In genomic region chr11:130675917-130676316, GRCh38 we compare ENCODE assay signal across 17 cellular contexts.
A peak's percentile ranks its signal among the peaks of the same experiment; 100 is the strongest.
DNase-seq lines count a peak whose midpoint lies in the region; ATAC-seq and TF ChIP-seq lines count a peak whose summit lies in the region.
"Had no signal": no experiment of that assay in that cellular context is flagged by ENCODE, and none has a peak within 500 bp of the region (broad histone marks: within the 10 kb centered on the region; RNA-seq: fewer than 3 reads in every experiment).

No MANE protein-coding gene starts in this region.

- no peak overlapping the region for H2BK120ac ChIP-seq in H9 (ENCODE audit: low read depth, low read length, poor library complexity, severe bottlenecking)

- peak overlapping the region; percentile 76 for H3K27ac ChIP-seq in muscle layer of colon (ENCODE audit: low read depth, low read length)
- H3K27ac ChIP-seq in thoracic aorta = peak overlapping the region; percentile 92 to 96
- no peak overlapping the region for H3K27ac ChIP-seq in H9 (ENCODE audit: insufficient read length, low read depth, low read length)

- no peak overlapping the region for H3K56ac ChIP-seq in H9 (ENCODE audit: insufficient read length, low read depth, low read length)

- no CpG with 5 or more reads among the region's 1 CpG for WGBS in H9 (ENCODE audit: extremely low coverage, insufficient read length, low lambda C conversion rate)

- H3K18ac ChIP-seq in H9 (ENCODE audit: insufficient read length, low read depth, low read length) = no peak overlapping the region

- no peak overlapping the region for H3K23ac ChIP-seq in H9 (ENCODE audit: insufficient read length, low read depth, low read length)

- H3K4me2 ChIP-seq in H9 (ENCODE audit: insufficient read depth, insufficient read length, low read length) = no peak overlapping the region

- H3K9me3 ChIP-seq in muscle layer of colon (ENCODE audit: low read length) = no peaks in the 10 kb centered on the region
- peaks cover 21% of the 10 kb centered on the region for H3K9me3 ChIP-seq in thoracic aorta
- peaks cover 10% of the 10 kb centered on the region for H3K9me3 ChIP-seq in H9 (ENCODE audit: control insufficient read depth, low read depth, low read length)

- H3K9ac ChIP-seq in muscle layer of colon (ENCODE audit: low read length) (no peak overlapping the region), H9 (ENCODE audit: extremely low read depth, insufficient read length, low read length) (no peak overlapping the region)

- H3K9me3 Mint-ChIP-seq in H9 = peaks cover 25 to 28% of the 10 kb centered on the region in 2 experiments

- no peak overlapping the region for H3K14ac ChIP-seq in H9 (ENCODE audit: insufficient read depth, low read length)

- H3K36me3 ChIP-seq in muscle layer of colon (ENCODE audit: insufficient read depth, low read length) (no peaks in the 10 kb centered on the region), thoracic aorta (no peaks in the 10 kb centered on the region)

- no peak overlapping the region for H4K91ac ChIP-seq in H9 (ENCODE audit: insufficient read length, low read depth, low read length)

- H4K20me1 ChIP-seq in H9 (ENCODE audit: control insufficient read depth, insufficient read depth, insufficient read length) = no peaks in the 10 kb centered on the region

- H3K27me3 ChIP-seq in muscle layer of colon (ENCODE audit: control insufficient read depth in 1 of 2, insufficient read depth in 2 of 2, low read length in 2 of 2) (no peaks in the 10 kb centered on the region), thoracic aorta (replicated peaks; ENCODE audit: insufficient read depth) (no peaks in the 10 kb centered on the region), H9 (ENCODE audit: insufficient read depth, low read length) (no peaks in the 10 kb centered on the region)

- H2BK15ac ChIP-seq in H9 (ENCODE audit: low read depth, low read length) = no peak overlapping the region

- H2BK12ac ChIP-seq in H9 (ENCODE audit: insufficient read length, low read depth, low read length) = no peak overlapping the region

- peaks cover 0 to 23% (median 10%) of the 10 kb centered on the region in 3 experiments; a peak in 6 of 7 replicates for H3K36me3 Mint-ChIP-seq in H9 (ENCODE audit: insufficient read depth in 1 of 3, low read depth in 3 of 3)
- H3K36me3 Mint-ChIP-seq: activated CD8-positive, alpha-beta memory T cell treated with anti-CD3 and anti-CD28 coated beads, Interleukin-2, amount 10 ng/mL, durations not matched to agents 7 days and 5 days; stimulated activated memory B cell treated with anti-CD40 and anti-IgM and Interleukin-4, amounts not matched to agents 10 μg/mL and 1 μg/mL and 100 μg/mL, for 72 hours had no signal

- no peak overlapping the region for H3K4me3 Mint-ChIP-seq in H9
- H3K4me3 Mint-ChIP-seq: activated B cell treated with CpG ODN at 0.5 μM for 24 hours; activated CD8-positive, alpha-beta memory T cell treated with anti-CD3 and anti-CD28 coated beads, Interleukin-2, amount 10 ng/mL, durations not matched to agents 7 days and 5 days; stimulated activated memory B cell treated with anti-CD40 and anti-IgM and Interleukin-4, amounts not matched to agents 10 μg/mL and 1 μg/mL and 100 μg/mL, for 72 hours; T-helper 17 cell had no signal

- no peak overlapping the region for H3K27ac Mint-ChIP-seq in H9
- H3K27ac Mint-ChIP-seq: activated B cell treated with CpG ODN at 0.5 μM for 24 hours; activated CD8-positive, alpha-beta memory T cell treated with anti-CD3 and anti-CD28 coated beads, Interleukin-2, amount 10 ng/mL, durations not matched to agents 7 days and 5 days; stimulated activated memory B cell treated with anti-CD40 and anti-IgM and Interleukin-4, amounts not matched to agents 10 μg/mL and 1 μg/mL and 100 μg/mL, for 72 hours; T-helper 17 cell had no signal

- no peaks in the 10 kb centered on the region for H3K79me1 ChIP-seq in H9 (ENCODE audit: insufficient read depth, low read depth, low read length, poor library complexity, severe bottlenecking)

- H3K4me1 Mint-ChIP-seq in H9 = peaks cover 17% of the 10 kb centered on the region in 2 experiments
- H3K4me1 Mint-ChIP-seq: activated B cell treated with CpG ODN at 0.5 μM for 24 hours; activated CD8-positive, alpha-beta memory T cell treated with anti-CD3 and anti-CD28 coated beads, Interleukin-2, amount 10 ng/mL, durations not matched to agents 7 days and 5 days; stimulated activated memory B cell treated with anti-CD40 and anti-IgM and Interleukin-4, amounts not matched to agents 10 μg/mL and 1 μg/mL and 100 μg/mL, for 72 hours; T-helper 17 cell had no signal

- H4K8ac ChIP-seq in H9 (replicated peaks; ENCODE audit: insufficient read length, low read depth, low read length) = no peak overlapping the region

- in situ Hi-C loops in KBM-7 (cut with MboI; ENCODE audit: low pct_unique_long_range_greater_than_20kb, low sequenced_read_pairs) = no loop called here

- H4K5ac ChIP-seq in H9 (ENCODE audit: insufficient read length, low read depth, low read length) = no peak overlapping the region

- no peaks in the 10 kb centered on the region for H3K23me2 ChIP-seq in H9 (ENCODE audit: insufficient read length, low read depth, low read length, poor library complexity, severe bottlenecking)

- H3K4me3 ChIP-seq in muscle layer of colon (ENCODE audit: low read depth in 1 of 2, low read length in 2 of 2) (no peak overlapping the region), thoracic aorta (peak overlapping the region; percentile 59)

- no peak overlapping the region for H2AK5ac ChIP-seq in H9 (ENCODE audit: insufficient read length, low read length)

- H2AFZ ChIP-seq in H9 (ENCODE audit: low read length) = no peak overlapping the region

- no peak overlapping the region for H3T11ph ChIP-seq in H9 (ENCODE audit: low read length)

- H2BK20ac ChIP-seq in H9 (ENCODE audit: low read depth, low read length, poor library complexity, severe bottlenecking) = no peak overlapping the region

- ATAC-seq in thoracic aorta (ENCODE audit: insufficient number of reproducible peaks, low FRiP score, low read depth) (no peak), left lobe of liver (no peak)
- ATAC-seq: activated CD8-positive, alpha-beta memory T cell treated with anti-CD3 and anti-CD28 coated beads, Interleukin-2, amount 10 ng/mL, durations not matched to agents 7 days and 5 days; stimulated activated memory B cell treated with anti-CD40 and anti-IgM and Interleukin-4, amounts not matched to agents 10 μg/mL and 1 μg/mL and 100 μg/mL, for 72 hours; T-helper 17 cell had no signal

- peaks cover 72% of the 10 kb centered on the region for H3K4me1 ChIP-seq in muscle layer of colon (ENCODE audit: insufficient read depth, low read length)
- H3K4me1 ChIP-seq in thoracic aorta (ENCODE audit: control insufficient read depth in 1 of 2, low read depth in 2 of 2) = peaks cover 34 to 64% of the 10 kb centered on the region in 2 donors
- H3K4me1 ChIP-seq in H9 (ENCODE audit: insufficient read depth, low read length) = no peaks in the 10 kb centered on the region

- no peaks in the 10 kb centered on the region for H3K79me2 ChIP-seq in H9 (ENCODE audit: insufficient read depth, low read length)

- DNase-seq in LHCN-M2 (ENCODE audit: low read depth) (peak; percentile 61), fibroblast of gingiva (ENCODE audit: low read depth) (peak; percentile 73), thoracic aorta (ENCODE audit: low spot score) (no peak), H9 (no peak), H4 (ENCODE audit: low spot score) (no peak), left lobe of liver (ENCODE audit: low spot score) (no peak), KBM-7 (no peak)
- DNase-seq: activated B cell treated with CpG ODN at 0.5 μM for 24 hours; activated CD8-positive, alpha-beta memory T cell treated with anti-CD3 and anti-CD28 coated beads, Interleukin-2, amount 10 ng/mL, durations not matched to agents 7 days and 5 days; activated effector memory CD4-positive, alpha-beta T cell treated with anti-CD3 and anti-CD28 coated beads, Interleukin-2, amount 50 U/mL, for 16 hours; Calu3; NCI-H2107; NCI-H748 treated with DMSO at 0.1 percent for 48 hours; RPMI8226; T-helper 17 cell had no signal

- H3K4ac ChIP-seq in H9 (ENCODE audit: low read depth, low read length) = no peak overlapping the region

- peaks cover 6% of the 10 kb centered on the region for H3K27me3 Mint-ChIP-seq in H9 (ENCODE audit: low read depth)

- H2BK5ac ChIP-seq in H9 (ENCODE audit: insufficient read length, low read length) = no peak overlapping the region

- no peak for TF ChIP-seq CTCF in thoracic aorta (IDR thresholded peaks at IDR 0.05)
- no peak for TF ChIP-seq CTCF in H9 (conservative IDR thresholded peaks at IDR 0.05)

Comparison
In these comparisons a context has a peak if more than half of its experiments do, and no peak if none do; other contexts are left out.
1. DNase-seq: peak in LHCN-M2 (single experiment) and fibroblast of gingiva (single experiment); none in thoracic aorta (single experiment), H9 (single experiment), H4 (single experiment), left lobe of liver (single experiment) and KBM-7 (single experiment).